1 cellular context compared by ENCODE assay signal in the genomic region with DNA sequence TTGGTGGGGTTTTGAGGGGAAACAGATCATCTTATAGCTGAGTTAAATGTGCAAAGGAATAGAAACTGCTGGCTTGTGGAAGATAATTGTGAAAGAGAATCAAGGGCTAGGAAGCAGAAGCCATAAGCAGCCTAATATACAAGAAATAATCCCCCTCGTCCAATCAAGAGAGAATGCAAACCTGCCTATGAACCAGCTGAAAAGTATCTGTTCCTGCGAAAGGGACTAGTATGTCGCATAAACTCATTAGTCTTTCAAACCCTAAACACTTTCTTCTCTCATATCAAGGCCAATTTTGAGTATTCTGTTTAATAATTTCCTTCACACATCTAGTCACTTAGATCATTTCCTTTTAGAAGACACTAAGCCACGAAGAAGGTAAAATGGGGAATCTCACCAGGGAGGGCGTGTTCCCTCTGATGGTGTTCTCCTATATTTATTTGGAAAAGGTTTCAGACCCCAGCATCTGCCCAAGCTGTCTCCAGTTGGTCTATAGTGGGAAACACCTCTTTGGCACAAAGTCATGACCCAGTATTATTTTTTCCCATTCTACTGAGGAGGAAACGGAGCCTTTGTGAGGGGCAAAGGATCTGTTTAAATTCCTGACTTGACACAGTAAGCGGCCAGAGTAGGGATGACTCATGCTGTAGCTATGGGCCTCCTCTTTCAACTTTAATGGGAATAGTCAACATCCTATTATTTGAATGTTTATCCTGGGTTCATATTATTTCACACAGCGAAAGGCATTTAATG.
TF ChIP-seq lines count a peak whose summit lies in the region.

No MANE protein-coding gene starts in this region.

TF ChIP-seq in HepG2, 621 proteins besides CTCF, POLR2A, EP300 and RAD21 (continued from another document and continues in another):
- TF ChIP-seq, protein P1, sequence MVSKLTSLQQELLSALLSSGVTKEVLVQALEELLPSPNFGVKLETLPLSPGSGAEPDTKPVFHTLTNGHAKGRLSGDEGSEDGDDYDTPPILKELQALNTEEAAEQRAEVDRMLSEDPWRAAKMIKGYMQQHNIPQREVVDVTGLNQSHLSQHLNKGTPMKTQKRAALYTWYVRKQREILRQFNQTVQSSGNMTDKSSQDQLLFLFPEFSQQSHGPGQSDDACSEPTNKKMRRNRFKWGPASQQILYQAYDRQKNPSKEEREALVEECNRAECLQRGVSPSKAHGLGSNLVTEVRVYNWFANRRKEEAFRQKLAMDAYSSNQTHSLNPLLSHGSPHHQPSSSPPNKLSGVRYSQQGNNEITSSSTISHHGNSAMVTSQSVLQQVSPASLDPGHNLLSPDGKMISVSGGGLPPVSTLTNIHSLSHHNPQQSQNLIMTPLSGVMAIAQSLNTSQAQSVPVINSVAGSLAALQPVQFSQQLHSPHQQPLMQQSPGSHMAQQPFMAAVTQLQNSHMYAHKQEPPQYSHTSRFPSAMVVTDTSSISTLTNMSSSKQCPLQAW (CRISPR knock-in tag; IDR thresholded peaks at IDR 0.05): 0 out of 2 replicates have a peak, but pooled peaks have one; percentile 32
- TF ChIP-seq, protein P2, sequence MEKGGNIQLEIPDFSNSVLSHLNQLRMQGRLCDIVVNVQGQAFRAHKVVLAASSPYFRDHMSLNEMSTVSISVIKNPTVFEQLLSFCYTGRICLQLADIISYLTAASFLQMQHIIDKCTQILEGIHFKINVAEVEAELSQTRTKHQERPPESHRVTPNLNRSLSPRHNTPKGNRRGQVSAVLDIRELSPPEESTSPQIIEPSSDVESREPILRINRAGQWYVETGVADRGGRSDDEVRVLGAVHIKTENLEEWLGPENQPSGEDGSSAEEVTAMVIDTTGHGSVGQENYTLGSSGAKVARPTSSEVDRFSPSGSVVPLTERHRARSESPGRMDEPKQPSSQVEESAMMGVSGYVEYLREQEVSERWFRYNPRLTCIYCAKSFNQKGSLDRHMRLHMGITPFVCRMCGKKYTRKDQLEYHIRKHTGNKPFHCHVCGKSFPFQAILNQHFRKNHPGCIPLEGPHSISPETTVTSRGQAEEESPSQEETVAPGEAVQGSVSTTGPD (CRISPR knock-in tag; IDR thresholded peaks at IDR 0.05): no peak
- TF ChIP-seq TEAD3 (CRISPR knock-in tag; optimal IDR thresholded peaks at IDR 0.05; ENCODE audit: borderline replicate concordance): peak; percentile 97
- peak; percentile 94 for TF ChIP-seq JUN (CRISPR knock-in tag; IDR thresholded peaks at IDR 0.05)
- TF ChIP-seq MAFF (IDR thresholded peaks at IDR 0.05; ENCODE audit: low read depth, low read length): peak; percentile 32; the same call in 1 of the 2 replicates
- TF ChIP-seq, protein P3, sequence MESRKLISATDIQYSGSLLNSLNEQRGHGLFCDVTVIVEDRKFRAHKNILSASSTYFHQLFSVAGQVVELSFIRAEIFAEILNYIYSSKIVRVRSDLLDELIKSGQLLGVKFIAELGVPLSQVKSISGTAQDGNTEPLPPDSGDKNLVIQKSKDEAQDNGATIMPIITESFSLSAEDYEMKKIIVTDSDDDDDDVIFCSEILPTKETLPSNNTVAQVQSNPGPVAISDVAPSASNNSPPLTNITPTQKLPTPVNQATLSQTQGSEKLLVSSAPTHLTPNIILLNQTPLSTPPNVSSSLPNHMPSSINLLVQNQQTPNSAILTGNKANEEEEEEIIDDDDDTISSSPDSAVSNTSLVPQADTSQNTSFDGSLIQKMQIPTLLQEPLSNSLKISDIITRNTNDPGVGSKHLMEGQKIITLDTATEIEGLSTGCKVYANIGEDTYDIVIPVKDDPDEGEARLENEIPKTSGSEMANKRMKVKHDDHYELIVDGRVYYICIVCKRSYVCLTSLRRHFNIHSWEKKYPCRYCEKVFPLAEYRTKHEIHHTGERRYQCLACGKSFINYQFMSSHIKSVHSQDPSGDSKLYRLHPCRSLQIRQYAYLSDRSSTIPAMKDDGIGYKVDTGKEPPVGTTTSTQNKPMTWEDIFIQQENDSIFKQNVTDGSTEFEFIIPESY (CRISPR knock-in tag; IDR thresholded peaks at IDR 0.05): no peak
- peak; percentile 68 for TF ChIP-seq ZNF644 (CRISPR knock-in tag; IDR thresholded peaks at IDR 0.05; ENCODE audit: low read depth)
- TF ChIP-seq, protein P4, sequence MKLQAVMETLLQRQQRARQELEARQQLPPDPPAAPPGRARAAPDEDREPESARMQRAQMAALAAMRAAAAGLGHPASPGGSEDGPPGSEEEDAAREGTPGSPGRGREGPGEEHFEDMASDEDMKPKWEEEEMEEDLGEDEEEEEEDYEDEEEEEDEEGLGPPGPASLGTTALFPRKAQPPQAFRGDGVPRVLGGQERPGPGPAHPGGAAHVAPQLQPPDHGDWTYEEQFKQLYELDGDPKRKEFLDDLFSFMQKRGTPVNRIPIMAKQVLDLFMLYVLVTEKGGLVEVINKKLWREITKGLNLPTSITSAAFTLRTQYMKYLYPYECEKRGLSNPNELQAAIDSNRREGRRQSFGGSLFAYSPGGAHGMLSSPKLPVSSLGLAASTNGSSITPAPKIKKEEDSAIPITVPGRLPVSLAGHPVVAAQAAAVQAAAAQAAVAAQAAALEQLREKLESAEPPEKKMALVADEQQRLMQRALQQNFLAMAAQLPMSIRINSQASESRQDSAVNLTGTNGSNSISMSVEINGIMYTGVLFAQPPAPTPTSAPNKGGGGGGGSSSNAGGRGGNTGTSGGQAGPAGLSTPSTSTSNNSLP (IDR thresholded peaks at IDR 0.05; ENCODE audit: low read depth, low read length): peak; percentile 86
- no peak for TF ChIP-seq HNRNPH1 (optimal IDR thresholded peaks at IDR 0.05; ENCODE audit: low read depth, low read length)
- TF ChIP-seq, protein P5, sequence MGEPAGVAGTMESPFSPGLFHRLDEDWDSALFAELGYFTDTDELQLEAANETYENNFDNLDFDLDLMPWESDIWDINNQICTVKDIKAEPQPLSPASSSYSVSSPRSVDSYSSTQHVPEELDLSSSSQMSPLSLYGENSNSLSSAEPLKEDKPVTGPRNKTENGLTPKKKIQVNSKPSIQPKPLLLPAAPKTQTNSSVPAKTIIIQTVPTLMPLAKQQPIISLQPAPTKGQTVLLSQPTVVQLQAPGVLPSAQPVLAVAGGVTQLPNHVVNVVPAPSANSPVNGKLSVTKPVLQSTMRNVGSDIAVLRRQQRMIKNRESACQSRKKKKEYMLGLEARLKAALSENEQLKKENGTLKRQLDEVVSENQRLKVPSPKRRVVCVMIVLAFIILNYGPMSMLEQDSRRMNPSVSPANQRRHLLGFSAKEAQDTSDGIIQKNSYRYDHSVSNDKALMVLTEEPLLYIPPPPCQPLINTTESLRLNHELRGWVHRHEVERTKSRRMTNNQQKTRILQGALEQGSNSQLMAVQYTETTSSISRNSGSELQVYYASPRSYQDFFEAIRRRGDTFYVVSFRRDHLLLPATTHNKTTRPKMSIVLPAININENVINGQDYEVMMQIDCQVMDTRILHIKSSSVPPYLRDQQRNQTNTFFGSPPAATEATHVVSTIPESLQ (CRISPR knock-in tag; conservative IDR thresholded peaks at IDR 0.05): peak; percentile 40; the same call in 1 of the 2 replicates
- TF ChIP-seq FOSL2 (CRISPR knock-in tag; IDR thresholded peaks at IDR 0.05): peak; percentile 99
- TF ChIP-seq HMG20B (CRISPR knock-in tag; conservative IDR thresholded peaks at IDR 0.05): peak; percentile 64; the same call in 1 of the 2 replicates
- TF ChIP-seq, protein P6, sequence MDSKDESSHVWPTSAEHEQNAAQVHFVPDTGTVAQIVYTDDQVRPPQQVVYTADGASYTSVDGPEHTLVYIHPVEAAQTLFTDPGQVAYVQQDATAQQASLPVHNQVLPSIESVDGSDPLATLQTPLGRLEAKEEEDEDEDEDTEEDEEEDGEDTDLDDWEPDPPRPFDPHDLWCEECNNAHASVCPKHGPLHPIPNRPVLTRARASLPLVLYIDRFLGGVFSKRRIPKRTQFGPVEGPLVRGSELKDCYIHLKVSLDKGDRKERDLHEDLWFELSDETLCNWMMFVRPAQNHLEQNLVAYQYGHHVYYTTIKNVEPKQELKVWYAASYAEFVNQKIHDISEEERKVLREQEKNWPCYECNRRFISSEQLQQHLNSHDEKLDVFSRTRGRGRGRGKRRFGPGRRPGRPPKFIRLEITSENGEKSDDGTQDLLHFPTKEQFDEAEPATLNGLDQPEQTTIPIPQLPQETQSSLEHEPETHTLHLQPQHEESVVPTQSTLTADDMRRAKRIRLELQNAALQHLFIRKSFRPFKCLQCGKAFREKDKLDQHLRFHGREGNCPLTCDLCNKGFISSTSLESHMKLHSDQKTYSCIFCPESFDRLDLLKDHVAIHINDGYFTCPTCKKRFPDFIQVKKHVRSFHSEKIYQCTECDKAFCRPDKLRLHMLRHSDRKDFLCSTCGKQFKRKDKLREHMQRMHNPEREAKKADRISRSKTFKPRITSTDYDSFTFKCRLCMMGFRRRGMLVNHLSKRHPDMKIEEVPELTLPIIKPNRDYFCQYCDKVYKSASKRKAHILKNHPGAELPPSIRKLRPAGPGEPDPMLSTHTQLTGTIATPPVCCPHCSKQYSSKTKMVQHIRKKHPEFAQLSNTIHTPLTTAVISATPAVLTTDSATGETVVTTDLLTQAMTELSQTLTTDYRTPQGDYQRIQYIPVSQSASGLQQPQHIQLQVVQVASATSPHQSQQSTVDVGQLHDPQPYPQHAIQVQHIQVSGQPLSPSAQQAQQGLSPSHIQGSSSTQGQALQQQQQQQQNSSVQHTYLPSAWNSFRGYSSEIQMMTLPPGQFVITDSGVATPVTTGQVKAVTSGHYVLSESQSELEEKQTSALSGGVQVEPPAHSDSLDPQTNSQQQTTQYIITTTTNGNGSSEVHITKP (CRISPR knock-in tag; IDR thresholded peaks at IDR 0.05; ENCODE audit: low read depth): 0 out of 2 replicates have a peak, but pooled peaks have one; percentile 33
- 0 out of 2 replicates have a peak, but pooled peaks have one; percentile 19 for TF ChIP-seq TCF7L2 (IDR thresholded peaks at IDR 0.05; ENCODE audit: low read depth, low read length)
- peak; percentile 50; the same call in 1 of the 2 replicates for TF ChIP-seq CEBPG (CRISPR knock-in tag; IDR thresholded peaks at IDR 0.05)
- TF ChIP-seq, protein P7, sequence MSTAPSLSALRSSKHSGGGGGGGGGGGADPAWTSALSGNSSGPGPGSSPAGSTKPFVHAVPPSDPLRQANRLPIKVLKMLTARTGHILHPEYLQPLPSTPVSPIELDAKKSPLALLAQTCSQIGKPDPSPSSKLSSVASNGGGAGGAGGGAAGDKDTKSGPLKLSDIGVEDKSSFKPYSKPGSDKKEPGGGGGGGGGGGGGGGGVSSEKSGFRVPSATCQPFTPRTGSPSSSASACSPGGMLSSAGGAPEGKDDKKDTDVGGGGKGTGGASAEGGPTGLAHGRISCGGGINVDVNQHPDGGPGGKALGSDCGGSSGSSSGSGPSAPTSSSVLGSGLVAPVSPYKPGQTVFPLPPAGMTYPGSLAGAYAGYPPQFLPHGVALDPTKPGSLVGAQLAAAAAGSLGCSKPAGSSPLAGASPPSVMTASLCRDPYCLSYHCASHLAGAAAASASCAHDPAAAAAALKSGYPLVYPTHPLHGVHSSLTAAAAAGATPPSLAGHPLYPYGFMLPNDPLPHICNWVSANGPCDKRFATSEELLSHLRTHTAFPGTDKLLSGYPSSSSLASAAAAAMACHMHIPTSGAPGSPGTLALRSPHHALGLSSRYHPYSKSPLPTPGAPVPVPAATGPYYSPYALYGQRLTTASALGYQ (CRISPR knock-in tag; IDR thresholded peaks at IDR 0.05): peak; percentile 75; the same call in 1 of the 2 replicates
- TF ChIP-seq LCORL (IDR thresholded peaks at IDR 0.05): peak; percentile 15; the same call in 1 of the 2 replicates
- TF ChIP-seq LCORL (CRISPR knock-in tag; IDR thresholded peaks at IDR 0.05): peak; percentile 93
- peak; percentile 29; the same call in 1 of the 2 replicates for TF ChIP-seq GATAD1 (CRISPR knock-in tag; IDR thresholded peaks at IDR 0.05)
- TF ChIP-seq MAFK (conservative IDR thresholded peaks at IDR 0.05 in 1 of 2, IDR thresholded peaks at IDR 0.05 in 1 of 2; ENCODE audit: low read length in 2 of 2): peak; percentile 27 to 37; a peak in 2 of 4 replicates
- peak; percentile 79 for TF ChIP-seq ZNF792 (CRISPR knock-in tag; IDR thresholded peaks at IDR 0.05)
- TF ChIP-seq SOX6 (IDR thresholded peaks at IDR 0.05): no peak
- peak; percentile 87 for TF ChIP-seq SOX6 (CRISPR knock-in tag; IDR thresholded peaks at IDR 0.05)
- TF ChIP-seq, protein P8, sequence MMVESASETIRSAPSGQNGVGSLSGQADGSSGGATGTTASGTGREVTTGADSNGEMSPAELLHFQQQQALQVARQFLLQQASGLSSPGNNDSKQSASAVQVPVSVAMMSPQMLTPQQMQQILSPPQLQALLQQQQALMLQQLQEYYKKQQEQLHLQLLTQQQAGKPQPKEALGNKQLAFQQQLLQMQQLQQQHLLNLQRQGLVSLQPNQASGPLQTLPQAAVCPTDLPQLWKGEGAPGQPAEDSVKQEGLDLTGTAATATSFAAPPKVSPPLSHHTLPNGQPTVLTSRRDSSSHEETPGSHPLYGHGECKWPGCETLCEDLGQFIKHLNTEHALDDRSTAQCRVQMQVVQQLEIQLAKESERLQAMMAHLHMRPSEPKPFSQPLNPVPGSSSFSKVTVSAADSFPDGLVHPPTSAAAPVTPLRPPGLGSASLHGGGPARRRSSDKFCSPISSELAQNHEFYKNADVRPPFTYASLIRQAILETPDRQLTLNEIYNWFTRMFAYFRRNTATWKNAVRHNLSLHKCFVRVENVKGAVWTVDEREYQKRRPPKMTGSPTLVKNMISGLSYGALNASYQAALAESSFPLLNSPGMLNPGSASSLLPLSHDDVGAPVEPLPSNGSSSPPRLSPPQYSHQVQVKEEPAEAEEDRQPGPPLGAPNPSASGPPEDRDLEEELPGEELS (CRISPR knock-in tag; IDR thresholded peaks at IDR 0.05): peak; percentile 93
- TF ChIP-seq REXO4 (CRISPR knock-in tag; IDR thresholded peaks at IDR 0.05; ENCODE audit: borderline replicate concordance): no peak
- TF ChIP-seq HMGA1 (CRISPR knock-in tag; conservative IDR thresholded peaks at IDR 0.05): no peak
- TF ChIP-seq, protein P9, sequence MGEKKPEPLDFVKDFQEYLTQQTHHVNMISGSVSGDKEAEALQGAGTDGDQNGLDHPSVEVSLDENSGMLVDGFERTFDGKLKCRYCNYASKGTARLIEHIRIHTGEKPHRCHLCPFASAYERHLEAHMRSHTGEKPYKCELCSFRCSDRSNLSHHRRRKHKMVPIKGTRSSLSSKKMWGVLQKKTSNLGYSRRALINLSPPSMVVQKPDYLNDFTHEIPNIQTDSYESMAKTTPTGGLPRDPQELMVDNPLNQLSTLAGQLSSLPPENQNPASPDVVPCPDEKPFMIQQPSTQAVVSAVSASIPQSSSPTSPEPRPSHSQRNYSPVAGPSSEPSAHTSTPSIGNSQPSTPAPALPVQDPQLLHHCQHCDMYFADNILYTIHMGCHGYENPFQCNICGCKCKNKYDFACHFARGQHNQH (CRISPR knock-in tag; IDR thresholded peaks at IDR 0.05): peak; percentile 59; the same call in 1 of the 2 replicates
- TF ChIP-seq, protein P10, sequence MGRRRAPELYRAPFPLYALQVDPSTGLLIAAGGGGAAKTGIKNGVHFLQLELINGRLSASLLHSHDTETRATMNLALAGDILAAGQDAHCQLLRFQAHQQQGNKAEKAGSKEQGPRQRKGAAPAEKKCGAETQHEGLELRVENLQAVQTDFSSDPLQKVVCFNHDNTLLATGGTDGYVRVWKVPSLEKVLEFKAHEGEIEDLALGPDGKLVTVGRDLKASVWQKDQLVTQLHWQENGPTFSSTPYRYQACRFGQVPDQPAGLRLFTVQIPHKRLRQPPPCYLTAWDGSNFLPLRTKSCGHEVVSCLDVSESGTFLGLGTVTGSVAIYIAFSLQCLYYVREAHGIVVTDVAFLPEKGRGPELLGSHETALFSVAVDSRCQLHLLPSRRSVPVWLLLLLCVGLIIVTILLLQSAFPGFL (CRISPR knock-in tag; IDR thresholded peaks at IDR 0.05): no peak
- TF ChIP-seq ZNF614 (CRISPR knock-in tag; IDR thresholded peaks at IDR 0.05; ENCODE audit: borderline replicate concordance): peak; percentile 80; the same call in 1 of the 2 replicates
- peak; percentile 63 for TF ChIP-seq PPARG (CRISPR knock-in tag; conservative IDR thresholded peaks at IDR 0.05)
- TF ChIP-seq KMT2A (CRISPR knock-in tag; IDR thresholded peaks at IDR 0.05): 0 out of 2 replicates have a peak, but pooled peaks have one; percentile 36
- TF ChIP-seq NCOA2 (CRISPR knock-in tag; IDR thresholded peaks at IDR 0.05): peak; percentile 91
- TF ChIP-seq FOSL1 (CRISPR knock-in tag; IDR thresholded peaks at IDR 0.05; ENCODE audit: borderline replicate concordance): peak; percentile 99
- TF ChIP-seq KAT8 (CRISPR knock-in tag; IDR thresholded peaks at IDR 0.05): peak; percentile 49; the same call in 1 of the 2 replicates
